Comparison of ENCODE assay signal across 25 cellular contexts in genomic region chr5:57539281-57539701, GRCh38. TPM values are rescaled to one million over a fixed set of nuclear protein-coding genes. Genes with fewer than 3 reads are reported as not detected.
A peak's percentile ranks its signal among the peaks of the same experiment; 100 is the strongest.
DNase-seq lines count a peak whose midpoint lies in the region; ATAC-seq, FAIRE-seq and TF ChIP-seq lines count a peak whose summit lies in the region.
"Had no signal": no experiment of that assay in that cellular context is flagged by ENCODE, and none has a peak within 500 bp of the region (broad histone marks: within the 10 kb centered on the region; RNA-seq: fewer than 3 reads in every experiment).

No MANE protein-coding gene starts in this region.

- H3K4me1 ChIP-seq in osteoblast (ENCODE audit: insufficient read depth, low read length), result peaks cover 24% of the 10 kb centered on the region
- H3K4me1 ChIP-seq: spleen, uterus had no signal

- TF ChIP-seq CTCF in osteoblast (IDR thresholded peaks at IDR 0.05; ENCODE audit: extremely low read depth, low read depth, low read length) (no peak), WTC11 (IDR thresholded peaks at IDR 0.05) (no peak)

- no peak overlapping the region for H3K27ac Mint-ChIP-seq in WTC11
- H3K27ac Mint-ChIP-seq: activated CD4-positive, alpha-beta T cell treated with anti-CD3 and anti-CD28 coated beads for 36 hours; activated naive CD8-positive, alpha-beta T cell treated with anti-CD3 and anti-CD28 coated beads, Interleukin-2, amount 50 U/mL, for 24 hours; immature natural killer cell had no signal

- H3K4me2 ChIP-seq in osteoblast (ENCODE audit: insufficient read depth, low read length), result peak overlapping the region; percentile 71

- no peaks in the 10 kb centered on the region for H3K36me3 ChIP-seq in osteoblast (ENCODE audit: insufficient read depth, low read length)
- H3K36me3 ChIP-seq: cardiac muscle cell, neutrophil, spleen, uterus had no signal

- H3K27me3 Mint-ChIP-seq in WTC11 (ENCODE audit: low read depth), result no peaks in the 10 kb centered on the region
- H3K27me3 Mint-ChIP-seq: activated CD4-positive, alpha-beta T cell treated with anti-CD3 and anti-CD28 coated beads for 36 hours had no signal

- no peaks in the 10 kb centered on the region for H3K4me1 Mint-ChIP-seq in WTC11
- H3K4me1 Mint-ChIP-seq: immature natural killer cell had no signal

- no peaks in the 10 kb centered on the region for H3K79me2 ChIP-seq in osteoblast (ENCODE audit: insufficient read depth, low read length)

- no peaks in the 10 kb centered on the region for H4K20me1 ChIP-seq in osteoblast (ENCODE audit: insufficient read depth, low read length)

- peak; percentile 95 for FAIRE-seq in endometrium (lab: Jason Lieb, UNC)
- FAIRE-seq: GM19239 had no signal

- POLR2A ChIA-PET in WTC11 (lab: Charles Lee), result interaction anchor here (0.6 kb wide), 1 partner anchor 20 kb away, joined by 3 read pairs; no protein-coding TSS in a partner anchor

- H3K9me3 Mint-ChIP-seq in WTC11, result no peaks in the 10 kb centered on the region
- H3K9me3 Mint-ChIP-seq: activated naive CD8-positive, alpha-beta T cell treated with anti-CD3 and anti-CD28 coated beads, Interleukin-2, amount 50 U/mL, for 24 hours had no signal

- H2AFZ ChIP-seq in osteoblast (ENCODE audit: low read length), result no peak overlapping the region

- no peak for ATAC-seq in HG03439 (IDR thresholded peaks at IDR 0.05; ENCODE audit: unreplicated experiment)
- no peak for ATAC-seq in WTC11
- ATAC-seq: activated CD4-positive, alpha-beta T cell treated with anti-CD3 and anti-CD28 coated beads for 36 hours; activated naive CD8-positive, alpha-beta T cell treated with anti-CD3 and anti-CD28 coated beads, Interleukin-2, amount 50 U/mL, for 24 hours; left ventricle myocardium superior had no signal

- H3K4me3 ChIP-seq in osteoblast (ENCODE audit: insufficient read depth, low read length), result no peak overlapping the region
- H3K4me3 ChIP-seq: cardiac muscle cell, spleen, uterus had no signal

- H3K4me3 Mint-ChIP-seq in WTC11, result no peak overlapping the region
- H3K4me3 Mint-ChIP-seq: activated CD4-positive, alpha-beta T cell treated with anti-CD3 and anti-CD28 coated beads for 36 hours; activated naive CD8-positive, alpha-beta T cell treated with anti-CD3 and anti-CD28 coated beads, Interleukin-2, amount 50 U/mL, for 24 hours; immature natural killer cell had no signal

- DNase-seq in AG20443 (ENCODE audit: low spot score) (peak; percentile 29), LHCN-M2 (ENCODE audit: low read depth) (peak; percentile 34), osteoblast (ENCODE audit: insufficient read length, low spot score, missing footprints) (no peak), germinal center (ENCODE audit: low spot score) (no peak), middle frontal gyrus (ENCODE audit: extremely low spot score, low spot score) (no peak), WTC11 (ENCODE audit: low spot score) (no peak)
- DNase-seq: activated naive CD8-positive, alpha-beta T cell treated with anti-CD3 and anti-CD28 coated beads, Interleukin-2, amount 50 U/mL, for 24 hours; AML-193; DND-41; erythroblast; H7; immature natural killer cell; left ventricle myocardium superior; MM.1S; NCI-H187; spleen; substantia nigra; uterus had no signal

- peak overlapping the region; percentile 85 for H3K27ac ChIP-seq in osteoblast (ENCODE audit: low read depth, low read length)
- H3K27ac ChIP-seq: cardiac muscle cell, neutrophil, spleen, uterus had no signal

- no peaks in the 10 kb centered on the region for H3K27me3 ChIP-seq in osteoblast (ENCODE audit: insufficient read depth, low read length)
- H3K27me3 ChIP-seq: cardiac muscle cell, neutrophil, spleen, uterus had no signal

- CTCF ChIA-PET in WTC11 (lab: Charles Lee), result no interaction called here

- no peaks in the 10 kb centered on the region for H3K36me3 Mint-ChIP-seq in WTC11
- H3K36me3 Mint-ChIP-seq: immature natural killer cell had no signal

- no peaks in the 10 kb centered on the region for H3K9me3 ChIP-seq in osteoblast (ENCODE audit: low read depth, low read length)
- H3K9me3 ChIP-seq: neutrophil, spleen, uterus had no signal

TF ChIP-seq in WTC11, 78 proteins besides CTCF, POLR2A, EP300 and RAD21:
- no peak for TF ChIP-seq ZNF317 (CRISPR knock-in tag; IDR thresholded peaks at IDR 0.05; ENCODE audit: borderline replicate concordance, low read depth)
- no peak for TF ChIP-seq ZNF232 (CRISPR knock-in tag; IDR thresholded peaks at IDR 0.05)
- no peak for TF ChIP-seq MXD4 (CRISPR knock-in tag; IDR thresholded peaks at IDR 0.05; ENCODE audit: borderline replicate concordance)
- no peak for TF ChIP-seq OVOL2 (CRISPR knock-in tag; IDR thresholded peaks at IDR 0.05; ENCODE audit: borderline replicate concordance)
- no peak for TF ChIP-seq TCF7 (CRISPR knock-in tag; IDR thresholded peaks at IDR 0.05; ENCODE audit: low read depth)
- no peak for TF ChIP-seq E2F1 (CRISPR knock-in tag; IDR thresholded peaks at IDR 0.05)
- no peak for TF ChIP-seq NR1H2 (CRISPR knock-in tag; IDR thresholded peaks at IDR 0.05)
- no peak for TF ChIP-seq ZNF121 (CRISPR knock-in tag; IDR thresholded peaks at IDR 0.05)
- TF ChIP-seq FOXK1 (CRISPR knock-in tag; IDR thresholded peaks at IDR 0.05), result no peak
- no peak for TF ChIP-seq TEAD1 (CRISPR knock-in tag; IDR thresholded peaks at IDR 0.05)
- no peak for TF ChIP-seq USF1 (CRISPR knock-in tag; IDR thresholded peaks at IDR 0.05)
- no peak for TF ChIP-seq HMGXB4 (CRISPR knock-in tag; IDR thresholded peaks at IDR 0.05)
- TF ChIP-seq ERG (CRISPR knock-in tag; IDR thresholded peaks at IDR 0.05), result no peak
- TF ChIP-seq KAT7 (CRISPR knock-in tag; IDR thresholded peaks at IDR 0.05; ENCODE audit: borderline replicate concordance), result no peak
- no peak for TF ChIP-seq EMX1 (CRISPR knock-in tag; IDR thresholded peaks at IDR 0.05)
- TF ChIP-seq TP53 (CRISPR knock-in tag; IDR thresholded peaks at IDR 0.05), result no peak

RNA-seq across cellular contexts. Expression of gene ACTBL2, which starts 56.7 kb away (rescaled TPM):
- total RNA-seq in LHCN-M2 (2014; rRNA removed), result not detected in 2 replicates
- polyA plus RNA-seq in LHCN-M2 (2012), result not detected
- not detected in 2 replicates for total RNA-seq in osteoblast
- not detected in 3 replicates for total RNA-seq in WTC11 (2021)
- total RNA-seq: activated CD4-positive, alpha-beta T cell treated with anti-CD3 and anti-CD28 coated beads for 36 hours; cardiac muscle cell; H7; left ventricle myocardium superior; mucosa of gallbladder; spleen; uterus had no signal
- polyA plus RNA-seq: cardiac muscle cell, immature natural killer cell, spleen had no signal

Comparison
In these comparisons a context has a peak if more than half of its experiments do, and no peak if none do; other contexts are left out.
1. DNase-seq: peak in AG20443 (single experiment) and LHCN-M2 (single experiment); none in osteoblast (single experiment), germinal center (single experiment), middle frontal gyrus (single experiment) and WTC11 (single experiment).